Comparison of ENCODE assay signal across 8 cellular contexts in genomic region chr12:6752931-6753771, GRCh38. TPM values are rescaled to one million over a fixed set of nuclear protein-coding genes. Genes with fewer than 3 reads are reported as not detected.
DNase-seq lines count a peak whose midpoint lies in the region; ATAC-seq and TF ChIP-seq lines count a peak whose summit lies in the region.

TSS of gene MLF2 (minus strand) at chr12:6753141. CDS start at chr12:6752334, 807 bp downstream.

- peak within 1 kb of the TSS; percentile 65 for H2AFZ ChIP-seq in KMS-11 (ENCODE audit: low read depth)

- peak within 1 kb of the TSS; percentile 76 for H3K4me2 ChIP-seq in KMS-11

- H3K4me1 ChIP-seq in KMS-11 (ENCODE audit: low read depth, poor library complexity, severe bottlenecking) (peaks cover 12% of the 10 kb centered on the region), Peyer's patch (peaks cover 0 to 16% (median 3%) of the 10 kb centered on the region in 4 donors), muscle layer of duodenum (ENCODE audit: control insufficient read depth in 1 of 2, insufficient read depth in 2 of 2, low read length in 2 of 2) (peaks cover 11 to 16% of the 10 kb centered on the region in 2 donors)

- DNase-seq in DMS79 (lab: John Stamatoyannopoulos, UW), result peak; percentile 95
- peak; percentile 96 to 99 (median 98) for DNase-seq in Peyer's patch
- DNase-seq in activated T-cell treated with anti-CD3 and anti-CD28 coated beads, Interleukin-2, amount 50 U/mL, for 48 hours, result peak; percentile 99
- DNase-seq in stimulated activated CD8-positive, alpha-beta memory T cell treated with anti-CD3 and anti-CD28 coated beads, Interleukin-7, amount 100 ng/mL, for 4 hours (ENCODE audit: low read depth in 2 of 2), result peak; percentile 94 to 96

- TF ChIP-seq POLR2A in Peyer's patch (IDR thresholded peaks at IDR 0.05), result peak; percentile 89 to 91

- H3K9me3 ChIP-seq in Peyer's patch (no peaks in the 10 kb centered on the region), muscle layer of duodenum (ENCODE audit: control insufficient read depth in 1 of 2, low read length in 2 of 2) (no peaks in the 10 kb centered on the region)

- TF ChIP-seq CTCF in KMS-11 (conservative IDR thresholded peaks at IDR 0.05; ENCODE audit: low read depth, low read length) (no peak), Peyer's patch (IDR thresholded peaks at IDR 0.05) (peak in 3 of 6 experiments; percentile 6 to 98 (median 85))

- H3K27me3 ChIP-seq in KMS-11 (ENCODE audit: insufficient read depth, low read depth) (no peaks in the 10 kb centered on the region), Peyer's patch (no peaks in the 10 kb centered on the region), muscle layer of duodenum (ENCODE audit: low read depth, low read length) (no peaks in the 10 kb centered on the region)

- H3K79me2 ChIP-seq in KMS-11 (ENCODE audit: insufficient read depth, low read depth), result peaks cover 8% of the 10 kb centered on the region; the same call in 1 of the 2 replicates

- H3K4me3 ChIP-seq in KMS-11 (IDR thresholded peaks at IDR 0.05; ENCODE audit: insufficient read depth, low read depth, low read length) (no peak within 1 kb of the TSS), Peyer's patch (peak within 1 kb of the TSS; percentile 78 to 91 (median 86)), muscle layer of duodenum (ENCODE audit: low read depth in 1 of 2, low read length in 2 of 2) (peak within 1 kb of the TSS; percentile 62 to 90)

- H3K27ac ChIP-seq in KMS-11 (peak within 1 kb of the TSS; percentile 74), Peyer's patch (peak within 1 kb of the TSS; percentile 97 to 99 (median 98)), muscle layer of duodenum (ENCODE audit: low read length) (peak within 1 kb of the TSS; percentile 99)

- peak; percentile 86 for ATAC-seq in GM21737 (IDR thresholded peaks at IDR 0.05; ENCODE audit: unreplicated experiment)
- ATAC-seq in esophagus mucosa, result peak; percentile 97

- no peaks in the 10 kb centered on the region for H4K20me1 ChIP-seq in KMS-11 (ENCODE audit: insufficient read depth)

- peak within 1 kb of the TSS; percentile 73 for H3K9ac ChIP-seq in KMS-11

- H3K36me3 ChIP-seq in KMS-11 (ENCODE audit: insufficient read depth), result no peaks in the 10 kb centered on the region
- H3K36me3 ChIP-seq in Peyer's patch, result peaks cover 0 to 36% (median 0%) of the 10 kb centered on the region in 3 donors
- peaks cover 15 to 43% of the 10 kb centered on the region in 2 donors for H3K36me3 ChIP-seq in muscle layer of duodenum (ENCODE audit: control insufficient read depth in 1 of 2, insufficient read depth in 2 of 2, low read length in 2 of 2)

RNA-seq across cellular contexts. Expression of gene MLF2, which starts in this region (rescaled TPM):
- total RNA-seq in Peyer's patch, result 100 to 1,000 TPM in 3 of 4 donors, 10 to 100 TPM in 1; 94.9 to 212 (median 182) TPM
- total RNA-seq in esophagus mucosa, result 122 TPM
